In genomic region chr13:36355632-36356031, GRCh38 we compare ENCODE assay signal across 1 cellular context.
TF ChIP-seq lines count a peak whose summit lies in the region.

No MANE protein-coding gene starts in this region.

TF ChIP-seq in HepG2, 621 proteins besides CTCF, POLR2A, EP300 and RAD21:
- TF ChIP-seq FOSL2 (CRISPR knock-in tag; IDR thresholded peaks at IDR 0.05) (0 out of 2 replicates have a peak, but pooled peaks have one; percentile 15), MIER2 (CRISPR knock-in tag; IDR thresholded peaks at IDR 0.05) (no peak), ZNF264 (CRISPR knock-in tag; IDR thresholded peaks at IDR 0.05) (no peak), DNMT1 (CRISPR knock-in tag; IDR thresholded peaks at IDR 0.05) (no peak), ZZZ3 (CRISPR knock-in tag; IDR thresholded peaks at IDR 0.05; ENCODE audit: borderline replicate concordance) (no peak), SAP130 (CRISPR knock-in tag; IDR thresholded peaks at IDR 0.05; ENCODE audit: low read depth) (no peak)
- TF ChIP-seq, protein P1, sequence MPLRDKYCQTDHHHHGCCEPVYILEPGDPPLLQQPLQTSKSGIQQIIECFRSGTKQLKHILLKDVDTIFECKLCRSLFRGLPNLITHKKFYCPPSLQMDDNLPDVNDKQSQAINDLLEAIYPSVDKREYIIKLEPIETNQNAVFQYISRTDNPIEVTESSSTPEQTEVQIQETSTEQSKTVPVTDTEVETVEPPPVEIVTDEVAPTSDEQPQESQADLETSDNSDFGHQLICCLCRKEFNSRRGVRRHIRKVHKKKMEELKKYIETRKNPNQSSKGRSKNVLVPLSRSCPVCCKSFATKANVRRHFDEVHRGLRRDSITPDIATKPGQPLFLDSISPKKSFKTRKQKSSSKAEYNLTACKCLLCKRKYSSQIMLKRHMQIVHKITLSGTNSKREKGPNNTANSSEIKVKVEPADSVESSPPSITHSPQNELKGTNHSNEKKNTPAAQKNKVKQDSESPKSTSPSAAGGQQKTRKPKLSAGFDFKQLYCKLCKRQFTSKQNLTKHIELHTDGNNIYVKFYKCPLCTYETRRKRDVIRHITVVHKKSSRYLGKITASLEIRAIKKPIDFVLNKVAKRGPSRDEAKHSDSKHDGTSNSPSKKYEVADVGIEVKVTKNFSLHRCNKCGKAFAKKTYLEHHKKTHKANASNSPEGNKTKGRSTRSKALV (CRISPR knock-in tag; IDR thresholded peaks at IDR 0.05), result no peak
